In the genomic region with DNA sequence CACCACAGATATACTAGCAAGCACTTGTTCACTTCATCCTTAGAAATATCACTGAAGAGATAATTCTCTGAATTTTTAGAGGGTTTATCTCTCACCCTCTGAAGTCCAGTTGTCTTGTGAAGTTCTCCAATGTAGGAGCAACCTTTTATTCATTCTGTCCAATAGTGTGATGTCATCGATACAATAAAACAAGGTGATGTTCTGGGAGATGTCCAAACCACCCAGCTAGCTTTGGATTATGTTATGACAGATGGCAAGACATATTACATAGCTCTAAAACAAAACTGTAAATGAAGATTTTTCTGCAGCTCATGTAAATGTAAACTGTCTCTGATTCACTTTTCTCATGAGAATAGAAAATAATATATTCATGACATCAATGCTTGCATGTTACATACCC, we compare ENCODE assay signal across 27 cellular contexts.
"Had no signal": no experiment of that assay in that cellular context is flagged by ENCODE, and none has a peak within 500 bp of the region (broad histone marks: within the 10 kb centered on the region; RNA-seq: fewer than 3 reads in every experiment).

No MANE protein-coding gene starts in this region.

- H3K36me3 Mint-ChIP-seq: activated naive CD4-positive, alpha-beta T cell treated with anti-CD3 and anti-CD28 coated beads, Interleukin-2, amount 50 U/mL, for 24 hours; IgD-negative memory B cell; WTC11 had no signal

- H3K9me3 ChIP-seq: MG63 had no signal

- ATAC-seq: activated CD8-positive, alpha-beta T cell treated with anti-CD3 and anti-CD28 coated beads, Interleukin-2, amount 10 ng/mL, durations not matched to agents 7 days and 5 days; PC-3; T-helper 17 cell; WTC11 had no signal

- H3K4me1 Mint-ChIP-seq: activated naive CD4-positive, alpha-beta T cell treated with anti-CD3 and anti-CD28 coated beads, Interleukin-2, amount 50 U/mL, for 24 hours; IgD-negative memory B cell; T-helper 17 cell had no signal

- H3K4me3 ChIP-seq: MG63 had no signal

- H3K27ac Mint-ChIP-seq: activated CD8-positive, alpha-beta T cell treated with anti-CD3 and anti-CD28 coated beads, Interleukin-2, amount 10 ng/mL, durations not matched to agents 7 days and 5 days; activated naive CD4-positive, alpha-beta T cell treated with anti-CD3 and anti-CD28 coated beads, Interleukin-2, amount 50 U/mL, for 24 hours; activated T-helper 1 cell treated with anti-CD3 and anti-CD28 coated beads, Interleukin-12 subunit alpha, Interleukin-12 subunit beta, Interleukin-2, Interleukin-4 antibody, amounts not matched to agents 30 ng/mL and 10 ng/mL and 1 ng/mL, durations not matched to agents 14 hours and 24 hours and 36 hours; T-helper 17 cell; WTC11 had no signal

- H3K27me3 Mint-ChIP-seq: activated naive CD4-positive, alpha-beta T cell treated with anti-CD3 and anti-CD28 coated beads, Interleukin-2, amount 50 U/mL, for 24 hours; IgD-negative memory B cell; T-helper 17 cell had no signal

- DNase-seq: activated CD4-positive, alpha-beta T cell treated with anti-CD3 and anti-CD28 coated beads for 48 hours; activated CD4-positive, alpha-beta T cell treated with anti-CD3 and anti-CD28 coated beads, Interleukin-2, amount 50 U/mL, for 4 hours; activated CD4-positive, CD25-positive, alpha-beta regulatory T cell treated with anti-CD3 and anti-CD28 coated beads, Interleukin-2, amount 50 U/mL, for 72 hours; activated CD8-positive, alpha-beta memory T cell treated with anti-CD3 and anti-CD28 coated beads, Interleukin-2, amount 50 U/mL, for 48 hours; activated CD8-positive, alpha-beta T cell treated with anti-CD3 and anti-CD28 coated beads, Interleukin-2, amount 10 ng/mL, durations not matched to agents 7 days and 5 days; activated effector memory CD4-positive, alpha-beta T cell treated with Interleukin-2 at 50 U/mL for 16 hours; activated naive CD4-positive, alpha-beta T cell; activated T-cell treated with anti-CD3 and anti-CD28 coated beads, Interleukin-2, amount 50 U/mL, for 1 hour; aorta; central memory CD4-positive, alpha-beta T cell; KG1; MG63; MV-4-11; NCI-H1092 treated with DMSO at 0.1 percent for 48 hours; NCI-H1417 treated with DMSO at 0.1 percent for 48 hours; NCI-H187 treated with DMSO at 0.1 percent for 48 hours; NCI-H2081 treated with DMSO at 0.1 percent for 48 hours; NCI-H510A; NCI-H526 treated with DMSO at 0.1 percent for 48 hours; PC-3; SHP77 treated with DMSO at 0.1 percent for 48 hours; T-helper 17 cell; T-helper 9 cell had no signal

- H3K36me3 ChIP-seq: MG63 had no signal

- H3K9me3 Mint-ChIP-seq: activated naive CD4-positive, alpha-beta T cell treated with anti-CD3 and anti-CD28 coated beads, Interleukin-2, amount 50 U/mL, for 24 hours had no signal

- H3K4me3 Mint-ChIP-seq: activated CD8-positive, alpha-beta T cell treated with anti-CD3 and anti-CD28 coated beads, Interleukin-2, amount 10 ng/mL, durations not matched to agents 7 days and 5 days; activated naive CD4-positive, alpha-beta T cell treated with anti-CD3 and anti-CD28 coated beads, Interleukin-2, amount 50 U/mL, for 24 hours; activated T-helper 1 cell treated with anti-CD3 and anti-CD28 coated beads, Interleukin-12 subunit alpha, Interleukin-12 subunit beta, Interleukin-2, Interleukin-4 antibody, amounts not matched to agents 30 ng/mL and 10 ng/mL and 1 ng/mL, durations not matched to agents 14 hours and 24 hours and 36 hours; IgD-negative memory B cell; T-helper 17 cell; WTC11 had no signal

- H3K27me3 ChIP-seq: MG63 had no signal
